ENCODE assay signal across 32 cellular contexts in the genomic region with DNA sequence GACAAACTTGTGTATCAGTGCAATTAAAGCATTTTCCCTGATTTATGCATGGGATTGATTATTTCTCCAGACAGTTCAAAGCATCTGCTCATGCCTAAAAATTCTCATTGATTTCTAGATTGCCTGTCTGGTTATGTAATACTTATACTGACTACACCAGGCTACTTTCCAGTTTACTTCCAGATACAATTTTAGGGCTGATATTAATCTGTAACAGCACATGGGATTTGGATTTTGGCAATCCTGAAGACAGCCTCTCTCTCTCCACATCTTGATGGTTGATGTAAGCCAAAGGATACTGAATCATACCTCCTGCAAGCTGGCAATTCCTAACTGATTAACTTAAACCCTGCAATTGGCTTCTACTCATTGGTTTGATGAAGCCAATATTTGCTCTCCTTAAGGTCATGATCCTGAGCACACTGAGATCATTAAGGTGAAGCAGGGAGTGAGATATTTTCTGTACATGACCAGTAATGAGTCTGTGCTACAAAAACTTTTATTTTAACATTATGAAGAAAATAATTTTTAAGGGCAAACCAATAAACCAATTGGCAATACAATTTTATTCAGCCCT. TPM values are rescaled to one million over a fixed set of nuclear protein-coding genes. Genes with fewer than 3 reads are reported as not detected.
"Had no signal": no experiment of that assay in that cellular context is flagged by ENCODE, and none has a peak within 500 bp of the region (broad histone marks: within the 10 kb centered on the region; RNA-seq: fewer than 3 reads in every experiment).

No MANE protein-coding gene starts in this region.

- H3K4me3 Mint-ChIP-seq: activated CD4-positive, alpha-beta memory T cell treated with anti-CD3 and anti-CD28 coated beads for 36 hours; activated CD4-positive, alpha-beta T cell treated with anti-CD3 and anti-CD28 coated beads for 36 hours; activated CD4-positive, alpha-beta T cell treated with anti-CD3 and anti-CD28 coated beads, Interleukin-2, amount 10 ng/mL, durations not matched to agents 24 days and 14 days; activated CD8-positive, alpha-beta memory T cell treated with anti-CD3 and anti-CD28 coated beads, Interleukin-2, amount 10 ng/mL, durations not matched to agents 7 days and 5 days; activated CD8-positive, alpha-beta T cell treated with anti-CD3 and anti-CD28 coated beads, Interleukin-2, amount 10 ng/mL, durations not matched to agents 7 days and 5 days; activated naive CD4-positive, alpha-beta T cell treated with anti-CD3 and anti-CD28 coated beads, Interleukin-2, amount 10 ng/mL, durations not matched to agents 7 days and 5 days; activated naive CD8-positive, alpha-beta T cell treated with anti-CD3 and anti-CD28 coated beads, Interleukin-2, amount 10 ng/mL, durations not matched to agents 7 days and 5 days; activated T-cell treated with anti-CD3 and anti-CD28 coated beads, Interleukin-2, amount 50 U/mL, for 72 hours; brain; endodermal cell had no signal

- H3K27me3 Mint-ChIP-seq: activated CD4-positive, alpha-beta memory T cell treated with anti-CD3 and anti-CD28 coated beads for 36 hours; activated CD4-positive, alpha-beta T cell treated with anti-CD3 and anti-CD28 coated beads for 36 hours; activated CD4-positive, alpha-beta T cell treated with anti-CD3 and anti-CD28 coated beads, Interleukin-2, amount 10 ng/mL, durations not matched to agents 24 days and 14 days; activated CD8-positive, alpha-beta memory T cell treated with anti-CD3 and anti-CD28 coated beads, Interleukin-2, amount 10 ng/mL, durations not matched to agents 7 days and 5 days; activated naive CD4-positive, alpha-beta T cell treated with anti-CD3 and anti-CD28 coated beads, Interleukin-2, amount 10 ng/mL, durations not matched to agents 7 days and 5 days; activated naive CD8-positive, alpha-beta T cell treated with anti-CD3 and anti-CD28 coated beads, Interleukin-2, amount 10 ng/mL, durations not matched to agents 7 days and 5 days; brain had no signal

- H3K4me3 ChIP-seq: ascending aorta, breast epithelium, cardiac muscle cell, colonic mucosa, dorsolateral prefrontal cortex, gastrocnemius medialis had no signal

- H3K4me1 ChIP-seq: ascending aorta, breast epithelium, colonic mucosa, foreskin keratinocyte, gastrocnemius medialis had no signal

- H3K9me3 ChIP-seq: ascending aorta, colonic mucosa, gastrocnemius medialis had no signal

- H3K27ac Mint-ChIP-seq: activated CD4-positive, alpha-beta memory T cell treated with anti-CD3 and anti-CD28 coated beads for 36 hours; activated CD4-positive, alpha-beta T cell treated with anti-CD3 and anti-CD28 coated beads for 36 hours; activated CD4-positive, alpha-beta T cell treated with anti-CD3 and anti-CD28 coated beads, Interleukin-2, amount 10 ng/mL, durations not matched to agents 24 days and 14 days; activated CD8-positive, alpha-beta memory T cell treated with anti-CD3 and anti-CD28 coated beads, Interleukin-2, amount 10 ng/mL, durations not matched to agents 7 days and 5 days; activated CD8-positive, alpha-beta T cell treated with anti-CD3 and anti-CD28 coated beads, Interleukin-2, amount 10 ng/mL, durations not matched to agents 7 days and 5 days; activated naive CD4-positive, alpha-beta T cell treated with anti-CD3 and anti-CD28 coated beads, Interleukin-2, amount 10 ng/mL, durations not matched to agents 7 days and 5 days; activated naive CD4-positive, alpha-beta T cell treated with anti-CD3 and anti-CD28 coated beads, Interleukin-2, amount 50 U/mL, for 72 hours; activated naive CD8-positive, alpha-beta T cell treated with anti-CD3 and anti-CD28 coated beads, Interleukin-2, amount 10 ng/mL, durations not matched to agents 7 days and 5 days; activated T-cell treated with anti-CD3 and anti-CD28 coated beads, Interleukin-2, amount 50 U/mL, for 72 hours; brain; endodermal cell had no signal

- H3K9me3 Mint-ChIP-seq: activated CD4-positive, alpha-beta T cell treated with anti-CD3 and anti-CD28 coated beads, Interleukin-2, amount 10 ng/mL, durations not matched to agents 24 days and 14 days had no signal

- H3K36me3 Mint-ChIP-seq: activated CD4-positive, alpha-beta memory T cell treated with anti-CD3 and anti-CD28 coated beads for 36 hours; activated CD8-positive, alpha-beta memory T cell treated with anti-CD3 and anti-CD28 coated beads, Interleukin-2, amount 10 ng/mL, durations not matched to agents 7 days and 5 days; activated naive CD4-positive, alpha-beta T cell treated with anti-CD3 and anti-CD28 coated beads, Interleukin-2, amount 10 ng/mL, durations not matched to agents 7 days and 5 days; activated naive CD4-positive, alpha-beta T cell treated with anti-CD3 and anti-CD28 coated beads, Interleukin-2, amount 50 U/mL, for 72 hours; activated naive CD8-positive, alpha-beta T cell treated with anti-CD3 and anti-CD28 coated beads, Interleukin-2, amount 10 ng/mL, durations not matched to agents 7 days and 5 days; brain had no signal

- H3K4me1 Mint-ChIP-seq: activated CD4-positive, alpha-beta T cell treated with anti-CD3 and anti-CD28 coated beads for 36 hours; activated CD4-positive, alpha-beta T cell treated with anti-CD3 and anti-CD28 coated beads, Interleukin-2, amount 10 ng/mL, durations not matched to agents 24 days and 14 days; activated CD8-positive, alpha-beta memory T cell treated with anti-CD3 and anti-CD28 coated beads, Interleukin-2, amount 10 ng/mL, durations not matched to agents 7 days and 5 days; activated naive CD4-positive, alpha-beta T cell treated with anti-CD3 and anti-CD28 coated beads, Interleukin-2, amount 10 ng/mL, durations not matched to agents 7 days and 5 days; activated naive CD8-positive, alpha-beta T cell treated with anti-CD3 and anti-CD28 coated beads, Interleukin-2, amount 10 ng/mL, durations not matched to agents 7 days and 5 days; endodermal cell had no signal

- DNase-seq: activated CD4-positive, alpha-beta memory T cell treated with anti-CD3 and anti-CD28 coated beads for 36 hours; activated CD4-positive, alpha-beta T cell treated with anti-CD3 and anti-CD28 coated beads for 36 hours; activated CD4-positive, alpha-beta T cell treated with anti-CD3 and anti-CD28 coated beads, Interleukin-2, amount 10 ng/mL, durations not matched to agents 24 days and 14 days; activated CD4-positive, CD25-positive, alpha-beta regulatory T cell; activated CD4-positive, CD25-positive, alpha-beta regulatory T cell treated with anti-CD3 and anti-CD28 coated beads, Interleukin-2, amount 50 U/mL, for 72 hours; activated CD8-positive, alpha-beta memory T cell treated with anti-CD3 and anti-CD28 coated beads, Interleukin-2, amount 10 ng/mL, durations not matched to agents 7 days and 5 days; activated CD8-positive, alpha-beta memory T cell treated with anti-CD3 and anti-CD28 coated beads, Interleukin-2, amount 50 U/mL, for 4 hours; activated CD8-positive, alpha-beta T cell treated with anti-CD3 and anti-CD28 coated beads, Interleukin-2, amount 10 ng/mL, durations not matched to agents 7 days and 5 days; activated gamma-delta T cell; activated naive CD4-positive, alpha-beta T cell; activated naive CD4-positive, alpha-beta T cell treated with anti-CD3 and anti-CD28 coated beads, Interleukin-2, amount 10 ng/mL, durations not matched to agents 7 days and 5 days; activated naive CD8-positive, alpha-beta T cell treated with anti-CD3 and anti-CD28 coated beads, Interleukin-2, amount 10 ng/mL, durations not matched to agents 7 days and 5 days; activated T-cell treated with anti-CD3 and anti-CD28 coated beads, Interleukin-2, amount 50 U/mL, for 1 hour; activated T-cell treated with anti-CD3 and anti-CD28 coated beads, Interleukin-2, amount 50 U/mL, for 72 hours; central memory CD4-positive, alpha-beta T cell; cerebellar nuclear complex; colonic mucosa; dorsolateral prefrontal cortex; effector memory CD4-positive, alpha-beta T cell; endodermal cell; foreskin keratinocyte; gastrocnemius medialis; glutamatergic neuron; T-helper 2 cell had no signal

- H3K36me3 ChIP-seq: ascending aorta, breast epithelium, cardiac muscle cell, colonic mucosa, gastrocnemius medialis had no signal

- H3K27me3 ChIP-seq: ascending aorta, breast epithelium, cardiac muscle cell, colonic mucosa, gastrocnemius medialis had no signal

- ATAC-seq: activated CD4-positive, alpha-beta T cell treated with anti-CD3 and anti-CD28 coated beads for 36 hours; activated CD8-positive, alpha-beta memory T cell treated with anti-CD3 and anti-CD28 coated beads, Interleukin-2, amount 10 ng/mL, durations not matched to agents 7 days and 5 days; activated CD8-positive, alpha-beta T cell treated with anti-CD3 and anti-CD28 coated beads, Interleukin-2, amount 10 ng/mL, durations not matched to agents 7 days and 5 days; activated naive CD4-positive, alpha-beta T cell treated with anti-CD3 and anti-CD28 coated beads, Interleukin-2, amount 50 U/mL, for 72 hours; activated T-cell treated with anti-CD3 and anti-CD28 coated beads, Interleukin-2, amount 50 U/mL, for 72 hours; esophagus mucosa; foreskin keratinocyte; gastrocnemius medialis had no signal

- H3K27ac ChIP-seq: ascending aorta, breast epithelium, cardiac muscle cell, colonic mucosa, dorsolateral prefrontal cortex, foreskin keratinocyte, gastrocnemius medialis had no signal

RNA-seq across cellular contexts. Expression of a gene that starts 25.7 kb away (rescaled TPM):
- total RNA-seq: activated CD4-positive, alpha-beta memory T cell treated with anti-CD3 and anti-CD28 coated beads for 36 hours; activated CD4-positive, alpha-beta T cell treated with anti-CD3 and anti-CD28 coated beads for 36 hours; activated CD4-positive, alpha-beta T cell treated with anti-CD3 and anti-CD28 coated beads, Interleukin-2, amount 10 ng/mL, durations not matched to agents 24 days and 14 days; activated CD8-positive, alpha-beta memory T cell treated with anti-CD3 and anti-CD28 coated beads for 36 hours; activated CD8-positive, alpha-beta memory T cell treated with anti-CD3 and anti-CD28 coated beads, Interleukin-2, amount 10 ng/mL, durations not matched to agents 7 days and 5 days; activated CD8-positive, alpha-beta T cell treated with anti-CD3 and anti-CD28 coated beads, Interleukin-2, amount 10 ng/mL, durations not matched to agents 7 days and 5 days; activated naive CD4-positive, alpha-beta T cell treated with anti-CD3 and anti-CD28 coated beads, Interleukin-2, amount 50 U/mL, for 72 hours; activated naive CD8-positive, alpha-beta T cell treated with anti-CD3 and anti-CD28 coated beads, Interleukin-2, amount 10 ng/mL, durations not matched to agents 7 days and 5 days; activated T-cell treated with anti-CD3 and anti-CD28 coated beads, Interleukin-2, amount 50 U/mL, for 72 hours; T-helper 1 cell treated with Interleukin-12 subunit alpha and Interleukin-12 subunit beta and Interleukin-4 antibody, amounts not matched to agents 30 ng/mL and 1 ng/mL, for 36 hours had no signal
